In the genomic region with DNA sequence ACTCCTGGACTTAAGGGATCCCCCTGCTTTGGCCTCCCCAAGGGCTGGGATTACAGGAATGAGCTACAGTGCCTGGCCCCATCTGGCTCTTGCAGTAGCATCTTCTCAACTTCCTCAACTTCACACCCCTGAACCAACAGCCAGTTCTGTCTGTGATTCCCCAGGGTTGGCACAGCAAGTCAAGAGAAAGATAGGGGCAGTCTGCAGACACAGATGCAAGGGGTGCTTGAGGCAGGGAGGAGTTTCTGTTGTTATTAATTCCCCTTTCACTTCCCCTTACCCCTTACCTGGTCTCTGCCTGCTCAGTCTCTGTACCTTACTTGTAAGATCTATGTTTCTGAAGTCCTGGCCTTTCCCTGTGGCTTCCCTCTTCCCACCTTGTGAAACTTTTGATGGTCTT, we compare ENCODE assay signal across 14 cellular contexts. TPM values are rescaled to one million over a fixed set of nuclear protein-coding genes. Genes with fewer than 3 reads are reported as not detected.
A peak's percentile ranks its signal among the peaks of the same experiment; 100 is the strongest.
DNase-seq lines count a peak whose midpoint lies in the region; ATAC-seq and TF ChIP-seq lines count a peak whose summit lies in the region.
"Had no signal": no experiment of that assay in that cellular context is flagged by ENCODE, and none has a peak within 500 bp of the region (broad histone marks: within the 10 kb centered on the region; RNA-seq: fewer than 3 reads in every experiment).

No MANE protein-coding gene starts in this region.

- DNase-seq in effector memory CD8-positive, alpha-beta T cell = no peak
- no peak for DNase-seq in brain microvascular endothelial cell
- DNase-seq in progenitor cell of endocrine pancreas (ENCODE audit: low spot score, unreplicated experiment) = no peak
- DNase-seq in activated CD8-positive, alpha-beta memory T cell treated with anti-CD3 and anti-CD28 coated beads, Interleukin-2, amount 50 U/mL, for 48 hours = no peak
- no peak for DNase-seq in Kasumi-1 (lab: John Stamatoyannopoulos, UW)
- DNase-seq: activated T-cell treated with anti-CD3 and anti-CD28 coated beads, Interleukin-2, amount 50 U/mL, for 24 hours; HCEC 1CT; heart right ventricle; stimulated activated CD4-positive, alpha-beta T cell treated with anti-CD3 and anti-CD28 coated beads, Interleukin-2, amount 100 ng/mL, for 24 hours had no signal

- H3K27me3 Mint-ChIP-seq in effector memory CD8-positive, alpha-beta T cell = peaks cover 22 to 48% of the 10 kb centered on the region in 2 donors
- no peaks in the 10 kb centered on the region for H3K27me3 Mint-ChIP-seq in progenitor cell of endocrine pancreas

- in situ Hi-C loops in brain microvascular endothelial cell (cut with HindIII; ENCODE audit: low pct_ligation_motif_present, low sequenced_read_pairs) = no loop called here

- H3K36me3 ChIP-seq in brain microvascular endothelial cell (replicated peaks) = no peaks in the 10 kb centered on the region
- H3K36me3 ChIP-seq: heart right ventricle had no signal

- H3K4me3 ChIP-seq in brain microvascular endothelial cell (ENCODE audit: low read depth, low read length) = no peak overlapping the region
- H3K4me3 ChIP-seq: heart right ventricle had no signal

- TF ChIP-seq CTCF in brain microvascular endothelial cell (IDR thresholded peaks at IDR 0.05; ENCODE audit: low read depth, low read length, missing control alignments) = no peak
- TF ChIP-seq CTCF in progenitor cell of endocrine pancreas (IDR thresholded peaks at IDR 0.05; ENCODE audit: unreplicated experiment) = no peak

- H3K36me3 Mint-ChIP-seq in effector memory CD8-positive, alpha-beta T cell (ENCODE audit: insufficient read depth) = no peaks in the 10 kb centered on the region
- no peaks in the 10 kb centered on the region for H3K36me3 Mint-ChIP-seq in progenitor cell of endocrine pancreas (ENCODE audit: insufficient read depth)
- H3K36me3 Mint-ChIP-seq: natural killer cell treated with Interleukin-12 subunit alpha and Interleukin-12 subunit beta and Interleukin-15 and Interleukin-18, amount 100 ng/mL, for 72 hours had no signal

- no peaks in the 10 kb centered on the region for H3K27me3 ChIP-seq in brain microvascular endothelial cell (replicated peaks)
- H3K27me3 ChIP-seq: heart right ventricle had no signal

- peaks cover 0 to 2% of the 10 kb centered on the region in 2 donors for H3K9me3 Mint-ChIP-seq in effector memory CD8-positive, alpha-beta T cell
- no peaks in the 10 kb centered on the region for H3K9me3 Mint-ChIP-seq in progenitor cell of endocrine pancreas (ENCODE audit: low read depth)
- H3K9me3 Mint-ChIP-seq: activated T-cell treated with anti-CD3 and anti-CD28 coated beads, Interleukin-2, amount 50 U/mL, for 24 hours had no signal

- ATAC-seq in GM18873 (IDR thresholded peaks at IDR 0.05; ENCODE audit: low FRiP score, unreplicated experiment) (peak; percentile 98), GM21723 (IDR thresholded peaks at IDR 0.05; ENCODE audit: unreplicated experiment) (peak; percentile 100), HG03342 (IDR thresholded peaks at IDR 0.05; ENCODE audit: unreplicated experiment) (peak; percentile 99)
- ATAC-seq in effector memory CD8-positive, alpha-beta T cell (replicated peaks) = peak; percentile 48
- ATAC-seq: heart right ventricle; natural killer cell treated with Interleukin-12 subunit alpha and Interleukin-12 subunit beta and Interleukin-15 and Interleukin-18, amount 100 ng/mL, for 72 hours had no signal

- no peaks in the 10 kb centered on the region for H3K4me1 Mint-ChIP-seq in effector memory CD8-positive, alpha-beta T cell (ENCODE audit: low read depth in 2 of 2)
- no peaks in the 10 kb centered on the region for H3K4me1 Mint-ChIP-seq in progenitor cell of endocrine pancreas (ENCODE audit: low read depth)

- no peak overlapping the region for H3K27ac ChIP-seq in brain microvascular endothelial cell
- H3K27ac ChIP-seq: heart right ventricle had no signal

- H3K4me3 Mint-ChIP-seq in effector memory CD8-positive, alpha-beta T cell = no peak overlapping the region
- no peak overlapping the region for H3K4me3 Mint-ChIP-seq in progenitor cell of endocrine pancreas (ENCODE audit: low read depth)
- H3K4me3 Mint-ChIP-seq: activated T-cell treated with anti-CD3 and anti-CD28 coated beads, Interleukin-2, amount 50 U/mL, for 24 hours; natural killer cell treated with Interleukin-12 subunit alpha and Interleukin-12 subunit beta and Interleukin-15 and Interleukin-18, amount 100 ng/mL, for 72 hours; T-helper 1 cell treated with Interleukin-12 subunit alpha and Interleukin-12 subunit beta and Interleukin-4 antibody, amounts not matched to agents 30 μg/mL and 1 μg/mL, for 36 hours had no signal

- H3K27ac Mint-ChIP-seq in effector memory CD8-positive, alpha-beta T cell = no peak overlapping the region
- no peak overlapping the region for H3K27ac Mint-ChIP-seq in progenitor cell of endocrine pancreas
- H3K27ac Mint-ChIP-seq: activated T-cell treated with anti-CD3 and anti-CD28 coated beads, Interleukin-2, amount 50 U/mL, for 24 hours; T-helper 1 cell treated with Interleukin-12 subunit alpha and Interleukin-12 subunit beta and Interleukin-4 antibody, amounts not matched to agents 30 μg/mL and 1 μg/mL, for 36 hours had no signal

RNA-seq across cellular contexts. Expression of a gene that starts 54.1 kb away (rescaled TPM):
- 86.2 and 91.1 TPM in 2 replicates for total RNA-seq in progenitor cell of endocrine pancreas

Comparison
In these comparisons a context has a peak if more than half of its experiments do, and no peak if none do; other contexts are left out.
1. ATAC-seq: peak in every context shown above with its lines; median percentile 100 in GM21723; 99 in HG03342; 98 in GM18873; 48 in effector memory CD8-positive, alpha-beta T cell.